1 cellular context compared by ENCODE assay signal in genomic region chr20:53162251-53162835, GRCh38.
TF ChIP-seq lines count a peak whose summit lies in the region.

No MANE protein-coding gene starts in this region.

TF ChIP-seq in HEK293, 187 proteins besides CTCF, POLR2A, EP300 and RAD21 (continued from another document and continues in another):
- peak; percentile 31; the same call in 1 of the 2 replicates for TF ChIP-seq ZBTB10 (tag by site-specific recombination; IDR thresholded peaks at IDR 0.05)
- peak; percentile 56; the same call in 1 of the 2 replicates for TF ChIP-seq ZNF518A (tag by site-specific recombination; conservative IDR thresholded peaks at IDR 0.05; ENCODE audit: low read depth)
- no peak; the same call in 1 of the 2 replicates for TF ChIP-seq TCF7L2 (IDR thresholded peaks at IDR 0.05; ENCODE audit: borderline replicate concordance, low read depth, low read length)
- TF ChIP-seq KLF1 (tag by site-specific recombination; IDR thresholded peaks at IDR 0.05), result no peak
- TF ChIP-seq AEBP2 (tag by site-specific recombination; IDR thresholded peaks at IDR 0.05; ENCODE audit: borderline replicate concordance), result no peak
- peak; percentile 98 for TF ChIP-seq ZBTB17 (tag by site-specific recombination; IDR thresholded peaks at IDR 0.05)
- TF ChIP-seq ZBTB20 (tag by site-specific recombination; IDR thresholded peaks at IDR 0.05), result peak; percentile 64
- peak; percentile 55; the same call in 1 of the 2 replicates for TF ChIP-seq ZNF391 (tag by site-specific recombination; IDR thresholded peaks at IDR 0.05; ENCODE audit: borderline replicate concordance, low read depth)
- TF ChIP-seq ZNF23 (tag by site-specific recombination; IDR thresholded peaks at IDR 0.05; ENCODE audit: borderline replicate concordance), result no peak
- no peak for TF ChIP-seq YY2 (tag by site-specific recombination; IDR thresholded peaks at IDR 0.05)
- no peak for TF ChIP-seq BCL6B (tag by site-specific recombination; IDR thresholded peaks at IDR 0.05)
- TF ChIP-seq ZSCAN5A (tag by site-specific recombination; IDR thresholded peaks at IDR 0.05), result no peak
- TF ChIP-seq KLF7 (tag by site-specific recombination; IDR thresholded peaks at IDR 0.05; ENCODE audit: borderline replicate concordance), result no peak
- no peak for TF ChIP-seq ZNF670 (tag by site-specific recombination; IDR thresholded peaks at IDR 0.05; ENCODE audit: low read depth)
- peak; percentile 77 for TF ChIP-seq ZNF76 (tag by site-specific recombination; IDR thresholded peaks at IDR 0.05; ENCODE audit: borderline replicate concordance, low read depth)
- TF ChIP-seq ZNF2 (tag by site-specific recombination; IDR thresholded peaks at IDR 0.05), result peak; percentile 70
- TF ChIP-seq RBAK (tag by site-specific recombination; IDR thresholded peaks at IDR 0.05), result no peak
- no peak for TF ChIP-seq ZNF596 (tag by site-specific recombination; IDR thresholded peaks at IDR 0.05)
- no peak for TF ChIP-seq ZNF174 (tag by site-specific recombination; IDR thresholded peaks at IDR 0.05)
- no peak for TF ChIP-seq ZNF292 (tag by site-specific recombination; IDR thresholded peaks at IDR 0.05; ENCODE audit: borderline replicate concordance, low read depth)
- TF ChIP-seq ZNF785 (tag by site-specific recombination; IDR thresholded peaks at IDR 0.05), result no peak
- TF ChIP-seq ZNF140 (tag by site-specific recombination; IDR thresholded peaks at IDR 0.05), result no peak
- TF ChIP-seq ZBTB48 (tag by site-specific recombination; IDR thresholded peaks at IDR 0.05), result peak; percentile 37; the same call in 1 of the 2 replicates
- TF ChIP-seq ATF2 (tag by site-specific recombination; IDR thresholded peaks at IDR 0.05; ENCODE audit: low read depth), result peak; percentile 94
- TF ChIP-seq ZNF248 (tag by site-specific recombination; IDR thresholded peaks at IDR 0.05), result no peak
- no peak for TF ChIP-seq ZNF169 (tag by site-specific recombination; IDR thresholded peaks at IDR 0.05)
- no peak for TF ChIP-seq ZNF112 (tag by site-specific recombination; IDR thresholded peaks at IDR 0.05)
- TF ChIP-seq ZNF138 (tag by site-specific recombination; IDR thresholded peaks at IDR 0.05; ENCODE audit: borderline replicate concordance), result no peak
- TF ChIP-seq ZNF791 (tag by site-specific recombination; IDR thresholded peaks at IDR 0.05), result no peak
- TF ChIP-seq ZBTB44 (tag by site-specific recombination; IDR thresholded peaks at IDR 0.05), result no peak
- no peak for TF ChIP-seq ZNF624 (tag by site-specific recombination; IDR thresholded peaks at IDR 0.05)
- TF ChIP-seq ZNF692 (tag by site-specific recombination; IDR thresholded peaks at IDR 0.05), result peak; percentile 80
- 0 out of 2 replicates have a peak, but pooled peaks have one; percentile 38 for TF ChIP-seq BCL11A (tag by site-specific recombination; IDR thresholded peaks at IDR 0.05; ENCODE audit: low read depth)
- TF ChIP-seq ZNF548 (tag by site-specific recombination; IDR thresholded peaks at IDR 0.05), result no peak
- TF ChIP-seq SP7 (tag by site-specific recombination; IDR thresholded peaks at IDR 0.05), result peak; percentile 98
- no peak for TF ChIP-seq GFI1B (tag by site-specific recombination; IDR thresholded peaks at IDR 0.05)
- TF ChIP-seq IKZF3 (tag by site-specific recombination; IDR thresholded peaks at IDR 0.05), result peak; percentile 77; the same call in 1 of the 2 replicates
- no peak for TF ChIP-seq HOXC10 (CRISPR knock-in tag; IDR thresholded peaks at IDR 0.05)
- no peak for TF ChIP-seq ZNF302 (tag by site-specific recombination; IDR thresholded peaks at IDR 0.05; ENCODE audit: low read depth)
- no peak for TF ChIP-seq ZNF747 (tag by site-specific recombination; IDR thresholded peaks at IDR 0.05)
- no peak for TF ChIP-seq REPIN1 (tag by site-specific recombination; IDR thresholded peaks at IDR 0.05; ENCODE audit: low read depth)
- peak; percentile 92 for TF ChIP-seq ZBTB21 (tag by site-specific recombination; IDR thresholded peaks at IDR 0.05)
- no peak for TF ChIP-seq ZNF202 (tag by site-specific recombination; IDR thresholded peaks at IDR 0.05; ENCODE audit: borderline replicate concordance)
- TF ChIP-seq ZNF184 (tag by site-specific recombination; IDR thresholded peaks at IDR 0.05), result 0 out of 2 replicates have a peak, but pooled peaks have one; percentile 25
- TF ChIP-seq ZNF626 (tag by site-specific recombination; IDR thresholded peaks at IDR 0.05), result no peak
- peak; percentile 63; the same call in 1 of the 2 replicates for TF ChIP-seq ZNF394 (tag by site-specific recombination; IDR thresholded peaks at IDR 0.05; ENCODE audit: borderline replicate concordance)
- no peak for TF ChIP-seq ZNF48 (tag by site-specific recombination; IDR thresholded peaks at IDR 0.05)
- no peak for TF ChIP-seq ZFP3 (tag by site-specific recombination; IDR thresholded peaks at IDR 0.05; ENCODE audit: low read depth)
- TF ChIP-seq ZNF433 (tag by site-specific recombination; IDR thresholded peaks at IDR 0.05; ENCODE audit: low read depth), result no peak
- TF ChIP-seq OSR2 (tag by site-specific recombination; IDR thresholded peaks at IDR 0.05), result peak; percentile 59
- no peak for TF ChIP-seq ZNF521 (tag by site-specific recombination; IDR thresholded peaks at IDR 0.05)
- TF ChIP-seq ZNF366 (tag by site-specific recombination; conservative IDR thresholded peaks at IDR 0.05), result peak; percentile 98
- TF ChIP-seq OVOL3 (tag by site-specific recombination; IDR thresholded peaks at IDR 0.05), result no peak
- TF ChIP-seq HOXD13 (CRISPR knock-in tag; IDR thresholded peaks at IDR 0.05; ENCODE audit: borderline replicate concordance), result no peak
- no peak for TF ChIP-seq MYNN (tag by site-specific recombination; IDR thresholded peaks at IDR 0.05; ENCODE audit: borderline replicate concordance)
